In genomic region chr14:73427516-73428264, GRCh38 we compare ENCODE assay signal across 1 cellular context.
TF ChIP-seq lines count a peak whose summit lies in the region.

No MANE protein-coding gene starts in this region.

TF ChIP-seq in GM23338, 12 proteins besides CTCF, POLR2A, EP300 and RAD21 (continued from another document):
- TF ChIP-seq REST (IDR thresholded peaks at IDR 0.05; ENCODE audit: unreplicated experiment) (no peak), EZH2 (IDR thresholded peaks at IDR 0.05; ENCODE audit: low read depth, unreplicated experiment) (no peak), ZNF462 (CRISPR knock-in tag; IDR thresholded peaks at IDR 0.05) (no peak), JUNB (IDR thresholded peaks at IDR 0.05; ENCODE audit: unreplicated experiment) (no peak), STAT1 (IDR thresholded peaks at IDR 0.05; ENCODE audit: unreplicated experiment) (no peak), CREB1 (CRISPR knock-in tag; IDR thresholded peaks at IDR 0.05; ENCODE audit: low read depth) (no peak), POLR2AphosphoS5 (IDR thresholded peaks at IDR 0.05; ENCODE audit: low read depth) (no peak), ZNF114 (CRISPR knock-in tag; IDR thresholded peaks at IDR 0.05) (no peak)
